Comparison of ENCODE assay signal across 23 cellular contexts in genomic region chr3:111972891-111973290, GRCh38. TPM values are rescaled to one million over a fixed set of nuclear protein-coding genes. Genes with fewer than 3 reads are reported as not detected.
"Had no signal": no experiment of that assay in that cellular context is flagged by ENCODE, and none has a peak within 500 bp of the region (broad histone marks: within the 10 kb centered on the region; RNA-seq: fewer than 3 reads in every experiment).

No MANE protein-coding gene starts in this region.

- H3K27ac Mint-ChIP-seq: activated CD8-positive, alpha-beta T cell treated with anti-CD3 and anti-CD28 coated beads, Interleukin-2, amount 10 ng/mL, durations not matched to agents 7 days and 5 days; activated naive CD4-positive, alpha-beta T cell treated with anti-CD3 and anti-CD28 coated beads, Interleukin-2, amount 50 U/mL, for 24 hours; activated T-helper 1 cell treated with anti-CD3 and anti-CD28 coated beads, Interleukin-12 subunit alpha, Interleukin-12 subunit beta, Interleukin-2, Interleukin-4 antibody, amounts not matched to agents 30 ng/mL and 10 ng/mL and 1 ng/mL, durations not matched to agents 14 hours and 24 hours and 36 hours; T-helper 1 cell treated with Interleukin-12 subunit alpha and Interleukin-12 subunit beta and Interleukin-4 antibody, amounts not matched to agents 30 μg/mL and 1 μg/mL, for 36 hours had no signal

- H3K4me1 Mint-ChIP-seq: activated naive CD4-positive, alpha-beta T cell treated with anti-CD3 and anti-CD28 coated beads, Interleukin-2, amount 50 U/mL, for 24 hours had no signal

- DNase-seq: activated CD4-positive, alpha-beta T cell treated with anti-CD3 and anti-CD28 coated beads for 48 hours; activated CD4-positive, alpha-beta T cell treated with anti-CD3 and anti-CD28 coated beads, Interleukin-2, amount 50 U/mL, for 4 hours; activated CD8-positive, alpha-beta memory T cell treated with anti-CD3 and anti-CD28 coated beads, Interleukin-2, amount 50 U/mL, for 48 hours; activated CD8-positive, alpha-beta T cell treated with anti-CD3 and anti-CD28 coated beads, Interleukin-2, amount 10 ng/mL, durations not matched to agents 7 days and 5 days; activated effector memory CD4-positive, alpha-beta T cell treated with Interleukin-2 at 50 U/mL for 16 hours; activated naive CD4-positive, alpha-beta T cell; activated T-cell treated with anti-CD3 and anti-CD28 coated beads, Interleukin-2, amount 50 U/mL, for 1 hour; amygdala; brain microvascular endothelial cell; MM.1S; NCI-H1105 treated with DMSO at 0.1 percent for 48 hours; NCI-H1694; NCI-H2029; NCI-H2107; NCI-H2171 treated with DMSO at 0.1 percent for 48 hours; NCI-H226; SHP77 treated with DMSO at 0.1 percent for 48 hours had no signal

- ATAC-seq: activated CD4-positive, CD25-positive, alpha-beta regulatory T cell treated with anti-CD3 and anti-CD28 coated beads, Interleukin-2, amount 50 U/mL, for 24 hours; activated CD8-positive, alpha-beta T cell treated with anti-CD3 and anti-CD28 coated beads, Interleukin-2, amount 10 ng/mL, durations not matched to agents 7 days and 5 days had no signal

- H3K36me3 Mint-ChIP-seq: activated naive CD4-positive, alpha-beta T cell treated with anti-CD3 and anti-CD28 coated beads, Interleukin-2, amount 50 U/mL, for 24 hours had no signal

- H3K9me3 Mint-ChIP-seq: activated naive CD4-positive, alpha-beta T cell treated with anti-CD3 and anti-CD28 coated beads, Interleukin-2, amount 50 U/mL, for 24 hours; activated T-helper 1 cell treated with anti-CD3 and anti-CD28 coated beads, Interleukin-12 subunit alpha, Interleukin-12 subunit beta, Interleukin-2, Interleukin-4 antibody, amounts not matched to agents 30 ng/mL and 10 ng/mL and 1 ng/mL, durations not matched to agents 14 hours and 24 hours and 36 hours; T-helper 1 cell treated with Interleukin-12 subunit alpha and Interleukin-12 subunit beta and Interleukin-4 antibody, amounts not matched to agents 30 μg/mL and 1 μg/mL, for 36 hours had no signal

- H3K4me3 Mint-ChIP-seq: activated CD8-positive, alpha-beta T cell treated with anti-CD3 and anti-CD28 coated beads, Interleukin-2, amount 10 ng/mL, durations not matched to agents 7 days and 5 days; activated naive CD4-positive, alpha-beta T cell treated with anti-CD3 and anti-CD28 coated beads, Interleukin-2, amount 50 U/mL, for 24 hours; activated T-helper 1 cell treated with anti-CD3 and anti-CD28 coated beads, Interleukin-12 subunit alpha, Interleukin-12 subunit beta, Interleukin-2, Interleukin-4 antibody, amounts not matched to agents 30 ng/mL and 10 ng/mL and 1 ng/mL, durations not matched to agents 14 hours and 24 hours and 36 hours; T-helper 1 cell treated with Interleukin-12 subunit alpha and Interleukin-12 subunit beta and Interleukin-4 antibody, amounts not matched to agents 30 μg/mL and 1 μg/mL, for 36 hours had no signal

- H3K4me3 ChIP-seq: cardiac muscle cell had no signal

- H3K36me3 ChIP-seq: cardiac muscle cell had no signal

- H3K27me3 ChIP-seq: brain microvascular endothelial cell, cardiac muscle cell had no signal

- H3K27ac ChIP-seq: brain microvascular endothelial cell, cardiac muscle cell had no signal

RNA-seq across cellular contexts. Expression of gene TAGLN3, which starts 25.8 kb away (rescaled TPM):
- total RNA-seq: activated CD8-positive, alpha-beta T cell treated with anti-CD3 and anti-CD28 coated beads, Interleukin-2, amount 10 ng/mL, durations not matched to agents 7 days and 5 days; SK-MEL-5 had no signal
